ENCODE assay signal across 10 cellular contexts in the genomic region with DNA sequence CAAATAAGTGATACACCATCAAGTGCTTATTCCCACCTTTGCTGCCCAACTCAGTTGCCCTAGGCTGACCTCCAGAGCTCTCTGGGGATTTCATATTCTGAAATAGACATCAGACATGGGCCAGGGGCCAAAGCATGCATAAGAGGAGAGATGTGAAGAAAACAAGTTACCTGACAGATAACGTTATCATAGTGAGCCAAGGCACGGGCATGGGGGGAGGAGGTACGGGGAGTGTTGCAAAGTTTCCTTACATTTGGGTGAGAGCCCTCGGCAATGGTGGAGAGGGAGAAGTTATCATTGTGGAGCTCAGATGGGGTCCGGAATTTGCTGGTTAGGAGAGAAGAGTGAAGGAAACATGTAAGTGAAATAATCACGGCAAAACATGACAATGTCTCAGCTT. TPM values are rescaled to one million over a fixed set of nuclear protein-coding genes. Genes with fewer than 3 reads are reported as not detected.
"Had no signal": no experiment of that assay in that cellular context is flagged by ENCODE, and none has a peak within 500 bp of the region (broad histone marks: within the 10 kb centered on the region; RNA-seq: fewer than 3 reads in every experiment).

No MANE protein-coding gene starts in this region.

- H3K36me3 ChIP-seq: HAP-1 had no signal

- H3K27ac ChIP-seq: GM23248, HL-60, KMS-11 had no signal

- H3K9me3 Mint-ChIP-seq: HFFc6 had no signal

- H3K4me3 Mint-ChIP-seq: HFFc6 had no signal

- H3K4me3 ChIP-seq: GM23248, HAP-1 had no signal

- ATAC-seq: HCT116 had no signal

- H2AFZ ChIP-seq: GM23248 had no signal

- H3K9me3 ChIP-seq: HAP-1 had no signal

- H3K9ac ChIP-seq: GM23248, KMS-11 had no signal

- H3K4me1 ChIP-seq: HAP-1 had no signal

- H3K27ac Mint-ChIP-seq: HFFc6 had no signal

- H3K4me2 ChIP-seq: KMS-11 had no signal

- DNase-seq: GM23248, GOT3, H7, HFFc6, IMR-90, KBM-7 had no signal

RNA-seq across cellular contexts. Expression of a gene that starts 9.8 kb away (rescaled TPM):
- polyA plus RNA-seq: GM23248 had no signal
